In the genomic region with DNA sequence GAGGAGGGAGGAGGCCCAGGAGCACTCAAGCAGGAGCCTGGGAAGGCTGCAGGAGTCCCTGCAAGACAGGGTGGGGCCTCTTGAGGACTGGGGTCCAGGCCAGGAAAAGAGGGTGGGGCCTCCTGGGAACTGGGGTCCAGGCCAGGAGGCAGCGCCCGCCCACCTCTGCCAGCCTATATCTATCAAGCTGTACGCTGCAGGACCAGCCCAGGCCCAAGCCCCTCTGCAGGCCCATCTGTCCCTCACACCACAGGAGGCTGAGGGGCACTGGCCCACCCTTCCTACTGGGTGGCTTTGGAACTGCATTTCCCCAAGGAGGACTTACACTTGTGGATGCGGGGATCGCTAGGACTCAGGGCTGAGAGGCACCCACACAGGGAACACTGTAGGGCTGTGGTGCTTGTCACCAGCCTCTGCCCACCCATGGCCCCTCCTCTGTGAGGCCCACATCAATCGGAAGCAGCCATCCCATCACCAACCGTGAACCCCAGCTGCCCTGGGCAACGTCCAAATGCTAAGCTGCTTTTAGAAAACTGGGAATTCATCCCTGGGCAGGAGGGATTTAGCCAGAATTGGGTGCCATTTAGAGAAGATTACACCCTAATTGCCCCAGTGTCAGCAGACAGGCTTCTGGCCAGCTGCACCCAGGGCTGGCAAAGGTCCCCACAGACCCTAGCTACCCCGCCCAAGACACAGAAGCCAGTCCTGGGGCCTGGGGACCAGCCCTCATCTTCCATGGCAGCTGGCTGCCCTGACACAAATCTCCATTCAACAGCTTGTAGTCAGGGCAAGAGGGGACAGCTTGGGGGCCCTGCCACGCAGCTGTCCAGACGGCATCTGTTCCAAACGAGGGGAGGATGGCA, we compare ENCODE assay signal across 10 cellular contexts. TPM values are rescaled to one million over a fixed set of nuclear protein-coding genes. Genes with fewer than 3 reads are reported as not detected.
DNase-seq lines count a peak whose midpoint lies in the region; ATAC-seq, FAIRE-seq and TF ChIP-seq lines count a peak whose summit lies in the region.
"Had no signal": no experiment of that assay in that cellular context is flagged by ENCODE, and none has a peak within 500 bp of the region (broad histone marks: within the 10 kb centered on the region; RNA-seq: fewer than 3 reads in every experiment).

No MANE protein-coding gene starts in this region.

- TF ChIP-seq CTCF in omental fat pad (IDR thresholded peaks at IDR 0.05), result no peak
- TF ChIP-seq CTCF in D721Med (IDR thresholded peaks at IDR 0.05; ENCODE audit: insufficient read depth, missing control alignments), result no peak

- intact Hi-C loops in activated CD4-positive, alpha-beta T cell treated with anti-CD3 and anti-CD28 coated beads for 36 hours (cut with DNase I, micrococcal nuclease), result no loop called here

- peaks cover 3% of the 10 kb centered on the region for H3K36me3 Mint-ChIP-seq in activated CD4-positive, alpha-beta T cell treated with anti-CD3 and anti-CD28 coated beads for 36 hours (ENCODE audit: low read depth)

- DNase-seq in Ammon's horn (ENCODE audit: low spot score) (peak; percentile 86), NCI-H69 (lab: John Stamatoyannopoulos, UW) (peak; percentile 64), globus pallidus (ENCODE audit: low spot score) (peak; percentile 90), omental fat pad (ENCODE audit: low spot score) (no peak), NCI-H2107 treated with DMSO at 0.1 percent for 48 hours (lab: John Stamatoyannopoulos, UW; ENCODE audit: unreplicated experiment) (no peak), D721Med (ENCODE audit: insufficient read length, low spot score) (no peak), AG08395 (ENCODE audit: low spot score) (no peak)
- no peak for DNase-seq in activated CD4-positive, alpha-beta T cell treated with anti-CD3 and anti-CD28 coated beads for 36 hours
- DNase-seq: GF-D8 had no signal

- H3K9me3 Mint-ChIP-seq in activated CD4-positive, alpha-beta T cell treated with anti-CD3 and anti-CD28 coated beads for 36 hours (ENCODE audit: low read depth), result no peaks in the 10 kb centered on the region
- H3K9me3 Mint-ChIP-seq: T-helper 2 cell treated with Interferon-gamma antibody and Interleukin-4, amounts not matched to agents 5 μg/mL and 100 μg/mL, for 36 hours had no signal

- POLR2A ChIA-PET in activated CD4-positive, alpha-beta T cell treated with anti-CD3 and anti-CD28 coated beads for 36 hours (lab: Charles Lee), result no interaction called here

- peaks cover 54% of the 10 kb centered on the region for H3K4me1 Mint-ChIP-seq in activated CD4-positive, alpha-beta T cell treated with anti-CD3 and anti-CD28 coated beads for 36 hours

- no peak overlapping the region for H3K4me3 Mint-ChIP-seq in activated CD4-positive, alpha-beta T cell treated with anti-CD3 and anti-CD28 coated beads for 36 hours
- H3K4me3 Mint-ChIP-seq: T-helper 2 cell treated with Interferon-gamma antibody and Interleukin-4, amounts not matched to agents 5 μg/mL and 100 μg/mL, for 36 hours had no signal

- H3K27me3 Mint-ChIP-seq in activated CD4-positive, alpha-beta T cell treated with anti-CD3 and anti-CD28 coated beads for 36 hours, result no peaks in the 10 kb centered on the region

- FAIRE-seq in D721Med (lab: Jason Lieb, UNC), result no peak

- CTCF ChIA-PET in activated CD4-positive, alpha-beta T cell treated with anti-CD3 and anti-CD28 coated beads for 36 hours (lab: Charles Lee), result interaction anchor here (1.1 kb wide), 1 partner anchor 35 kb away, joined by 3 read pairs; no protein-coding TSS in a partner anchor

- H3K27ac Mint-ChIP-seq in activated CD4-positive, alpha-beta T cell treated with anti-CD3 and anti-CD28 coated beads for 36 hours, result no peak overlapping the region
- H3K27ac Mint-ChIP-seq: T-helper 2 cell treated with Interferon-gamma antibody and Interleukin-4, amounts not matched to agents 5 μg/mL and 100 μg/mL, for 36 hours had no signal

- ATAC-seq in omental fat pad (ENCODE audit: low FRiP score), result peak; percentile 33
- ATAC-seq in activated CD4-positive, alpha-beta T cell treated with anti-CD3 and anti-CD28 coated beads for 36 hours, result no peak

RNA-seq across cellular contexts. Expression of gene BICD2, which starts 15.3 kb away (rescaled TPM):
- total RNA-seq in omental fat pad, result 10 to 100 TPM; 28.3 to 54.0 (median 44.2) TPM
- 10 to 100 TPM; 13.3 to 14.2 TPM for total RNA-seq in activated CD4-positive, alpha-beta T cell treated with anti-CD3 and anti-CD28 coated beads for 36 hours

Comparison
In these comparisons a context has a peak if more than half of its experiments do, and no peak if none do; other contexts are left out.
1. DNase-seq: peak in Ammon's horn (single experiment), NCI-H69 (single experiment) and globus pallidus (single experiment); none in omental fat pad (single experiment), activated CD4-positive, alpha-beta T cell treated with anti-CD3 and anti-CD28 coated beads for 36 hours (single experiment), NCI-H2107 treated with DMSO at 0.1 percent for 48 hours (single experiment), D721Med (single experiment) and AG08395 (single experiment).